ENCODE assay signal across 12 cellular contexts in genomic region chr5:78530342-78531096, GRCh38.
A peak's percentile ranks its signal among the peaks of the same experiment; 100 is the strongest.
DNase-seq lines count a peak whose midpoint lies in the region; ATAC-seq and TF ChIP-seq lines count a peak whose summit lies in the region.
"Had no signal": no experiment of that assay in that cellular context is flagged by ENCODE, and none has a peak within 500 bp of the region (broad histone marks: within the 10 kb centered on the region; RNA-seq: fewer than 3 reads in every experiment).

No MANE protein-coding gene starts in this region.

- H3K4me1 ChIP-seq in IMR-90 (ENCODE audit: control insufficient read depth, insufficient read depth, low read length), result peaks cover 33% of the 10 kb centered on the region
- peaks cover 49% of the 10 kb centered on the region for H3K4me1 ChIP-seq in mammary epithelial cell (ENCODE audit: insufficient read depth, low read length)

- H3K27me3 ChIP-seq in IMR-90 (ENCODE audit: control insufficient read depth, insufficient read depth, low read length) (no peaks in the 10 kb centered on the region), mammary epithelial cell (ENCODE audit: insufficient read depth, low read length) (no peaks in the 10 kb centered on the region)
- H3K27me3 ChIP-seq: uterus had no signal

- CTCF ChIA-PET in IMR-90 (lab: Yijun Ruan, JAX) (no interaction called here), mammary epithelial cell (lab: Charles Lee; ENCODE audit: low non-redundant PET) (no interaction called here)

- H3K4ac ChIP-seq in IMR-90 (ENCODE audit: low read depth, low read length), result peak overlapping the region; percentile 3

- H3K79me1 ChIP-seq in IMR-90 (ENCODE audit: low read depth in 1 of 2, low read length in 2 of 2), result peaks cover 26 to 52% of the 10 kb centered on the region in 2 experiments

- DNase-seq in AG10803 (ENCODE audit: low read depth) (peak; percentile 71), IMR-90 (peak; percentile 99), mammary epithelial cell (peak; percentile 96), mesothelial cell of epicardium (ENCODE audit: low spot score in 2 of 2, unreplicated experiment in 2 of 2) (no peak), nephron progenitor cell (no peak), head of caudate nucleus (no peak), Right ventricle myocardium inferior (ENCODE audit: missing footprints) (no peak)
- DNase-seq in stimulated activated CD4-positive, alpha-beta T cell treated with anti-CD3 and anti-CD28 coated beads, Interleukin-15, amount 100 ng/mL, for 24 hours, result no peak
- DNase-seq: NCI-H1417, uterus had no signal

- H2BK15ac ChIP-seq in IMR-90 (ENCODE audit: low read depth, low read length), result peak overlapping the region; percentile 37; the same call in 1 of the 3 replicates

- H3K36me3 Mint-ChIP-seq in mesothelial cell of epicardium (no peaks in the 10 kb centered on the region), nephron progenitor cell (ENCODE audit: low read depth) (peaks cover 32% of the 10 kb centered on the region)

- TF ChIP-seq CTCF in AG10803 (conservative IDR thresholded peaks at IDR 0.05; ENCODE audit: low read length), result no peak
- TF ChIP-seq CTCF in IMR-90 (conservative IDR thresholded peaks at IDR 0.05; ENCODE audit: low read depth, low read length), result no peak
- TF ChIP-seq CTCF in mammary epithelial cell (conservative IDR thresholded peaks at IDR 0.05 in 1 of 2, IDR thresholded peaks at IDR 0.05 in 1 of 2; ENCODE audit: extremely low read depth in 1 of 2, insufficient read depth in 1 of 2, low read depth in 1 of 2, low read length in 2 of 2), result no peak
- no peak for TF ChIP-seq CTCF in mesothelial cell of epicardium (IDR thresholded peaks at IDR 0.05; ENCODE audit: unreplicated experiment)
- no peak for TF ChIP-seq CTCF in nephron progenitor cell (IDR thresholded peaks at IDR 0.05)

- H4K8ac ChIP-seq in IMR-90 (ENCODE audit: low read depth in 2 of 2, low read length in 2 of 2), result peak overlapping the region in 1 of 2 experiments; percentile 49; a peak in 1 of 4 replicates

- WGBS in IMR-90 (ENCODE audit: extremely low coverage in 2 of 2, insufficient read length in 1 of 2), 2 experiments, result no CpG with 5 or more reads among the region's 3 CpGs
- WGBS in mammary epithelial cell (ENCODE audit: low coverage, missing lambda C conversion rate), result 52% methylated on average over 3 of the region's 3 CpGs

- BruUV-seq in IMR-90 (replicated peaks; lab: Mats Ljungman, UMichigan), result no TSS peak
- no TSS peak for BruUV-seq in mammary epithelial cell (replicated peaks; lab: Mats Ljungman, UMichigan)

- peak overlapping the region; percentile 21; the same call in 1 of the 2 replicates for H4K5ac ChIP-seq in IMR-90 (ENCODE audit: low read depth, low read length)

- dilution Hi-C loops in IMR-90 (cut with HindIII; ENCODE audit: low sequenced_read_pairs, unreplicated experiment) (no loop called here), mammary epithelial cell (cut with HindIII; ENCODE audit: low sequenced_read_pairs) (loop anchor here (10.0 kb wide), 1 partner anchor 114 kb away; the partner anchor contains the start of gene LHFPL2)

- H3K4me3 Mint-ChIP-seq in mesothelial cell of epicardium (no peak overlapping the region), nephron progenitor cell (no peak overlapping the region)

- H3K9me3 Mint-ChIP-seq in mesothelial cell of epicardium (no peaks in the 10 kb centered on the region), nephron progenitor cell (no peaks in the 10 kb centered on the region)
- H3K9me3 Mint-ChIP-seq: activated T-helper 2 cell treated with anti-CD3 and anti-CD28 coated beads, Interferon-gamma antibody, Interleukin-2, Interleukin-4, amounts not matched to agents 10 μg/mL and 5 μg/mL and 100 μg/mL, durations not matched to agents 14 hours and 24 hours and 36 hours had no signal

- H3K4me3 ChIP-seq in AG10803 (ENCODE audit: low read length) (no peak overlapping the region), IMR-90 (ENCODE audit: insufficient read depth, low read depth, low read length) (no peak overlapping the region), mammary epithelial cell (replicated peaks in 1 of 3; ENCODE audit: insufficient read depth in 1 of 3, low read depth in 2 of 3, low read length in 3 of 3) (no peak overlapping the region)
- H3K4me3 ChIP-seq: uterus had no signal

- H3K27ac Mint-ChIP-seq in mesothelial cell of epicardium (peak overlapping the region; percentile 60), nephron progenitor cell (no peak overlapping the region)
- H3K27ac Mint-ChIP-seq: activated T-helper 2 cell treated with anti-CD3 and anti-CD28 coated beads, Interferon-gamma antibody, Interleukin-2, Interleukin-4, amounts not matched to agents 10 μg/mL and 5 μg/mL and 100 μg/mL, durations not matched to agents 14 hours and 24 hours and 36 hours had no signal

- H3K18ac ChIP-seq in IMR-90 (ENCODE audit: low read depth, low read length), result peak overlapping the region; percentile 63; the same call in 1 of the 2 replicates

- H4K91ac ChIP-seq in IMR-90 (ENCODE audit: insufficient read depth, low read depth, low read length), result 0 out of 2 replicates have a peak overlapping the region, but pooled peaks have one; percentile 3

- no peak overlapping the region for H3K23ac ChIP-seq in IMR-90 (ENCODE audit: low read depth, low read length)

- no peak for TF ChIP-seq RAD21 in IMR-90 (IDR thresholded peaks at IDR 0.05; ENCODE audit: low read length)

- no peak overlapping the region for H2AK9ac ChIP-seq in IMR-90 (replicated peaks; ENCODE audit: low read depth, low read length, poor library complexity)

- H2AFZ ChIP-seq in IMR-90 (replicated peaks; ENCODE audit: low read length, poor library complexity), result no peak overlapping the region
- no peak overlapping the region for H2AFZ ChIP-seq in mammary epithelial cell (ENCODE audit: low read depth, low read length)

- H3K4me1 Mint-ChIP-seq in mesothelial cell of epicardium (peaks cover 28% of the 10 kb centered on the region), nephron progenitor cell (peaks cover 80% of the 10 kb centered on the region)

- in situ Hi-C loops in IMR-90 (cut with MboI; ENCODE audit: low sequenced_read_pairs), result loop anchor here (5.0 to 10.0 kb wide), 2 partner anchors 63 to 364 kb away; no protein-coding TSS in a partner anchor
- in situ Hi-C loops in mammary epithelial cell (cut with MboI; ENCODE audit: low sequenced_read_pairs in 2 of 2), result loop anchor here in 1 of 2 donors (10.0 kb wide), 1 partner anchor 206 kb away; no protein-coding TSS in a partner anchor

- intact Hi-C loops in IMR-90 (cut with micrococcal nuclease), result loop anchor here (10.0 kb wide), 1 partner anchor 364 kb away; no protein-coding TSS in a partner anchor
- intact Hi-C loops in mammary epithelial cell (cut with micrococcal nuclease), result loop anchor here (5.0 kb wide), 1 partner anchor 168 kb away; the partner anchor contains the start of gene SCAMP1
- intact Hi-C loops in head of caudate nucleus (cut with DNase I), result loop anchor here (5.0 to 10.0 kb wide), 2 partner anchors 114 to 442 kb away; partner anchors contain the start of gene LHFPL2
- intact Hi-C loops in Right ventricle myocardium inferior (cut with DNase I), result loop anchor here (10.0 kb wide), 1 partner anchor 206 kb away; no protein-coding TSS in a partner anchor

- H3K27ac ChIP-seq in IMR-90 (ENCODE audit: insufficient read depth, low read length), result peak overlapping the region; percentile 48; the same call in 1 of the 2 replicates
- peak overlapping the region; percentile 98 for H3K27ac ChIP-seq in mammary epithelial cell (ENCODE audit: insufficient read depth, low read depth, low read length)
- H3K27ac ChIP-seq: C4-2B, uterus had no signal

- H3K9ac ChIP-seq in IMR-90 (ENCODE audit: low read depth, low read length) (no peak overlapping the region), mammary epithelial cell (ENCODE audit: insufficient read depth, low read length) (peak overlapping the region; percentile 76)

- H3K9me3 ChIP-seq in IMR-90 (ENCODE audit: control insufficient read depth, insufficient read depth, low read length), result no peaks in the 10 kb centered on the region
- no peaks in the 10 kb centered on the region for H3K9me3 ChIP-seq in mammary epithelial cell (replicated peaks; ENCODE audit: insufficient read depth, low read length)
- H3K9me3 ChIP-seq: uterus had no signal

- H2AK5ac ChIP-seq in IMR-90 (ENCODE audit: low read depth, low read length), result peak overlapping the region; percentile 20; the same call in 1 of the 2 replicates

- POLR2A ChIA-PET in IMR-90 (lab: Charles Lee; ENCODE audit: unreplicated experiment), result interaction anchor here (1.0 kb wide), 1 partner anchor 377 kb away, joined by 3 read pairs; no protein-coding TSS in a partner anchor

- H4K20me1 ChIP-seq in IMR-90 (ENCODE audit: insufficient read depth, low read length) (peaks cover 5% of the 10 kb centered on the region; the same call in 1 of the 2 replicates), mammary epithelial cell (ENCODE audit: insufficient read depth, low read length) (no peaks in the 10 kb centered on the region)

- H3K9me1 ChIP-seq in IMR-90 (ENCODE audit: insufficient read depth, low read length), result peaks cover 16% of the 10 kb centered on the region

- ATAC-seq in IMR-90 (ENCODE audit: low read depth) (peak; percentile 57), Right ventricle myocardium inferior (no peak)

- H2BK120ac ChIP-seq in IMR-90 (ENCODE audit: low read depth, low read length), result peak overlapping the region; percentile 27; the same call in 1 of the 2 replicates

- H2BK5ac ChIP-seq in IMR-90 (ENCODE audit: low read depth, low read length, poor library complexity, severe bottlenecking), result peak overlapping the region; percentile 87

- H3K4me2 ChIP-seq in IMR-90 (ENCODE audit: low read depth, low read length) (no peak overlapping the region), mammary epithelial cell (ENCODE audit: insufficient read depth, low read depth, low read length) (peak overlapping the region; percentile 15)

- H2BK20ac ChIP-seq in IMR-90 (ENCODE audit: low read depth, low read length), result peak overlapping the region; percentile 58; the same call in 1 of the 2 replicates

- H3K27me3 Mint-ChIP-seq in mesothelial cell of epicardium (ENCODE audit: low read depth) (no peaks in the 10 kb centered on the region), nephron progenitor cell (ENCODE audit: low read depth, poor library complexity) (no peaks in the 10 kb centered on the region)

- peaks cover 2% of the 10 kb centered on the region; the same call in 1 of the 2 replicates for H3K36me3 ChIP-seq in IMR-90 (ENCODE audit: control insufficient read depth, insufficient read depth, low read length)
- H3K36me3 ChIP-seq in mammary epithelial cell (ENCODE audit: insufficient read depth, low read length), result no peaks in the 10 kb centered on the region
- H3K36me3 ChIP-seq: uterus had no signal

- H3K14ac ChIP-seq in IMR-90 (replicated peaks; ENCODE audit: low read depth, low read length), result 0 out of 2 replicates have a peak overlapping the region, but pooled peaks have one; percentile 8

- no peak overlapping the region for H3K56ac ChIP-seq in IMR-90 (ENCODE audit: extremely low read depth, insufficient read depth, low read length)

- peaks cover 61% of the 10 kb centered on the region for H3K79me2 ChIP-seq in mammary epithelial cell (ENCODE audit: insufficient read depth, low read length)

- TF ChIP-seq POLR2A in IMR-90 (IDR thresholded peaks at IDR 0.05; ENCODE audit: low read depth, low read length), result peak; percentile 34; the same call in 1 of the 2 replicates

TF ChIP-seq in IMR-90, 13 proteins besides CTCF, POLR2A, EP300 and RAD21 (continues in another document):
- no peak for TF ChIP-seq RCOR1 (IDR thresholded peaks at IDR 0.05; ENCODE audit: insufficient replicate concordance, low read length)
- peak; percentile 52 for TF ChIP-seq MAFK (IDR thresholded peaks at IDR 0.05; ENCODE audit: low read depth, low read length)

Comparison
In these comparisons a context has a peak if more than half of its experiments do, and no peak if none do; other contexts are left out.
1. DNase-seq: peak in AG10803 (single experiment), IMR-90 (single experiment) and mammary epithelial cell (single experiment); none in mesothelial cell of epicardium (0 of 2), nephron progenitor cell (single experiment), stimulated activated CD4-positive, alpha-beta T cell treated with anti-CD3 and anti-CD28 coated beads, Interleukin-15, amount 100 ng/mL, for 24 hours (single experiment), head of caudate nucleus (0 of 42) and Right ventricle myocardium inferior (single experiment).